18 cellular contexts compared by ENCODE assay signal in genomic region chr12:125873031-125873430, GRCh38.
DNase-seq lines count a peak whose midpoint lies in the region; ATAC-seq and TF ChIP-seq lines count a peak whose summit lies in the region.
"Had no signal": no experiment of that assay in that cellular context is flagged by ENCODE, and none has a peak within 500 bp of the region (broad histone marks: within the 10 kb centered on the region; RNA-seq: fewer than 3 reads in every experiment).

No MANE protein-coding gene starts in this region.

- DNase-seq in Calu3 = peak; percentile 5
- peak; percentile 42 for DNase-seq in MG63
- DNase-seq in astrocyte of the hippocampus (ENCODE audit: low read depth, low spot score) = peak; percentile 11
- DNase-seq in tibial artery = no peak
- no peak for DNase-seq in NCI-H1694 (lab: John Stamatoyannopoulos, UW)
- no peak for DNase-seq in activated T-helper 2 cell treated with anti-CD3 and anti-CD28 coated beads, Interferon-gamma antibody, Interleukin-2, Interleukin-4, amounts not matched to agents 10 μg/mL and 5 μg/mL and 100 μg/mL, durations not matched to agents 14 hours and 24 hours and 36 hours (ENCODE audit: low spot score)
- DNase-seq: 8988T; CD4-positive, alpha-beta memory T cell; DMS153; DMS79; GDM1; H7; HFFc6 had no signal

- no peak overlapping the region for H3K27ac ChIP-seq in tibial artery
- H3K27ac ChIP-seq: BLaER1 had no signal

- H3K27me3 Mint-ChIP-seq in Calu3 (ENCODE audit: unreplicated experiment) = no peaks in the 10 kb centered on the region
- H3K27me3 Mint-ChIP-seq in activated T-helper 2 cell treated with anti-CD3 and anti-CD28 coated beads, Interferon-gamma antibody, Interleukin-2, Interleukin-4, amounts not matched to agents 10 μg/mL and 5 μg/mL and 100 μg/mL, durations not matched to agents 14 hours and 24 hours and 36 hours (ENCODE audit: low read depth) = no peaks in the 10 kb centered on the region
- H3K27me3 Mint-ChIP-seq: CD4-positive, alpha-beta memory T cell had no signal

- no TSS peak for BruUV-seq in Calu3 (replicated peaks; lab: Mats Ljungman, UMichigan)

- H3K36me3 Mint-ChIP-seq in Calu3 (ENCODE audit: insufficient read depth, unreplicated experiment) = no peaks in the 10 kb centered on the region
- no peaks in the 10 kb centered on the region for H3K36me3 Mint-ChIP-seq in activated T-helper 2 cell treated with anti-CD3 and anti-CD28 coated beads, Interferon-gamma antibody, Interleukin-2, Interleukin-4, amounts not matched to agents 10 μg/mL and 5 μg/mL and 100 μg/mL, durations not matched to agents 14 hours and 24 hours and 36 hours (ENCODE audit: low read depth)
- H3K36me3 Mint-ChIP-seq: CD14-positive monocyte; CD4-positive, alpha-beta memory T cell had no signal

- no peak overlapping the region for H3K4me3 Mint-ChIP-seq in Calu3 (ENCODE audit: low read depth, unreplicated experiment)
- H3K4me3 Mint-ChIP-seq in activated T-helper 2 cell treated with anti-CD3 and anti-CD28 coated beads, Interferon-gamma antibody, Interleukin-2, Interleukin-4, amounts not matched to agents 10 μg/mL and 5 μg/mL and 100 μg/mL, durations not matched to agents 14 hours and 24 hours and 36 hours (ENCODE audit: low read depth) = no peak overlapping the region
- H3K4me3 Mint-ChIP-seq: CD14-positive monocyte, GM23338, HFFc6 had no signal

- no peaks in the 10 kb centered on the region for H3K36me3 ChIP-seq in MG63
- no peaks in the 10 kb centered on the region for H3K36me3 ChIP-seq in tibial artery
- H3K36me3 ChIP-seq: BLaER1 had no signal

- no peaks in the 10 kb centered on the region for H3K9me3 ChIP-seq in MG63
- H3K9me3 ChIP-seq in tibial artery = no peaks in the 10 kb centered on the region
- H3K9me3 ChIP-seq: BLaER1 had no signal

- CTCF ChIA-PET in Calu3 (lab: Charles Lee) = no interaction called here

- TF ChIP-seq CTCF in Calu3 (IDR thresholded peaks at IDR 0.05; ENCODE audit: unreplicated experiment) = no peak
- TF ChIP-seq CTCF in tibial artery (IDR thresholded peaks at IDR 0.05) = no peak

- peaks cover 3% of the 10 kb centered on the region for H3K9me3 Mint-ChIP-seq in Calu3 (ENCODE audit: low read depth, unreplicated experiment)
- H3K9me3 Mint-ChIP-seq in activated T-helper 2 cell treated with anti-CD3 and anti-CD28 coated beads, Interferon-gamma antibody, Interleukin-2, Interleukin-4, amounts not matched to agents 10 μg/mL and 5 μg/mL and 100 μg/mL, durations not matched to agents 14 hours and 24 hours and 36 hours = peaks cover 3% of the 10 kb centered on the region

- no peak for ATAC-seq in GM18907 (IDR thresholded peaks at IDR 0.05; ENCODE audit: unreplicated experiment)
- ATAC-seq: GM23338, HCT116 had no signal

- H3K4me1 Mint-ChIP-seq in Calu3 (ENCODE audit: low read depth, unreplicated experiment) = no peaks in the 10 kb centered on the region
- no peaks in the 10 kb centered on the region for H3K4me1 Mint-ChIP-seq in activated T-helper 2 cell treated with anti-CD3 and anti-CD28 coated beads, Interferon-gamma antibody, Interleukin-2, Interleukin-4, amounts not matched to agents 10 μg/mL and 5 μg/mL and 100 μg/mL, durations not matched to agents 14 hours and 24 hours and 36 hours (ENCODE audit: low read depth)
- H3K4me1 Mint-ChIP-seq: CD14-positive monocyte; CD4-positive, alpha-beta memory T cell; GM23338 had no signal

- H3K4me1 ChIP-seq in tibial artery = no peaks in the 10 kb centered on the region
- H3K4me1 ChIP-seq: BLaER1 had no signal

- H3K27me3 ChIP-seq in MG63 (no peaks in the 10 kb centered on the region), tibial artery (no peaks in the 10 kb centered on the region)
- H3K27me3 ChIP-seq: BLaER1 had no signal

- intact Hi-C loops in Calu3 (cut with micrococcal nuclease; ENCODE audit: unreplicated experiment) = no loop called here
- intact Hi-C loops in tibial artery (cut with DNase I; ENCODE audit: low total_unique reads) = no loop called here
- intact Hi-C loops in activated T-helper 2 cell treated with anti-CD3 and anti-CD28 coated beads, Interferon-gamma antibody, Interleukin-2, Interleukin-4, amounts not matched to agents 10 μg/mL and 5 μg/mL and 100 μg/mL, durations not matched to agents 14 hours and 24 hours and 36 hours (cut with micrococcal nuclease) = no loop called here

- no peak overlapping the region for H3K27ac Mint-ChIP-seq in Calu3 (ENCODE audit: unreplicated experiment)
- H3K27ac Mint-ChIP-seq in activated T-helper 2 cell treated with anti-CD3 and anti-CD28 coated beads, Interferon-gamma antibody, Interleukin-2, Interleukin-4, amounts not matched to agents 10 μg/mL and 5 μg/mL and 100 μg/mL, durations not matched to agents 14 hours and 24 hours and 36 hours = no peak overlapping the region
- H3K27ac Mint-ChIP-seq: CD14-positive monocyte; CD4-positive, alpha-beta memory T cell; GM23338; HFFc6 had no signal

- H3K4me3 ChIP-seq in MG63 = no peak overlapping the region
- H3K4me3 ChIP-seq in tibial artery = no peak overlapping the region
- H3K4me3 ChIP-seq: BLaER1, GM23338 had no signal

Comparison
In these comparisons a context has a peak if more than half of its experiments do, and no peak if none do; other contexts are left out.
1. DNase-seq: peak in Calu3 (single experiment), MG63 (single experiment) and astrocyte of the hippocampus (single experiment); none in tibial artery (0 of 2), NCI-H1694 (single experiment) and activated T-helper 2 cell treated with anti-CD3 and anti-CD28 coated beads, Interferon-gamma antibody, Interleukin-2, Interleukin-4, amounts not matched to agents 10 μg/mL and 5 μg/mL and 100 μg/mL, durations not matched to agents 14 hours and 24 hours and 36 hours (single experiment).